29 cellular contexts compared by ENCODE assay signal in the genomic region with DNA sequence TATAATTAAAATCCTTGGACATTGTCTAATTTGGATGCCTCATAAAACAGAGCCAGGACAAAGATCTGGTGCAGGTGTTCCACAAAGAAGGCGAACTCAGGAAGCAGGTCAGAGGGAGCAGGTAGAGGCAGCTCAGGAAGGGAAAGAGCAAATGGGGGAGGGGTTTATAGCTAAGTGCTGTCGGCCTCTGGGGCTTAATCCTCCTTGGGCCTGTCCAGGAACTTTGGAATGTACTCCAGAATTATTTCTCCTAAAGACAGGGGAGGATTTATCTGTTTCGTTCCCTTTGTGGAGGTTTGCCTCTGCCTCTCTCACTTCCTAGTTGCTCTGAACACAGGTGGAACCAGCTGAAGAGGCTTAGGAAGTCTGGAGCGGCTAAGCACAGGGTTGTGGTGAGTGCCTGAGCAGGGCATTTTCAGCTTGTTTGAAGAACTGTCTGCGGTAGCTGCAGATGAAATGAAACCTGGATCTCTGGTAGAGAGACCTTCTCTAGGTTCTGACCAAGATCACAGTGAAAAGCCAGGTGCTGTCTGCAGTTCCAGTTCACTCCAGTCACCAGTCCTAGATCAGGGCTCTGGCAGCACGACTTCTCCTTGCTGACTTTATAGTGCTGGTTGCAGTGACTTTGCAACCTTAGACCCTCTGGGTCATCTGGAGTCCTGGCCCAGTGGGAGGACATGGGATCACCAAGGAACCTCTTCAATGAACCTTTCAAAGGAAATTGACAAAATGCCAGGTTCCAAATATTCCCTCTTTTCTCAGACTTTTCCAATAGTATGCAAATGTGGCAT.
DNase-seq lines count a peak whose midpoint lies in the region; ATAC-seq, FAIRE-seq and TF ChIP-seq lines count a peak whose summit lies in the region.
"Had no signal": no experiment of that assay in that cellular context is flagged by ENCODE, and none has a peak within 500 bp of the region (broad histone marks: within the 10 kb centered on the region; RNA-seq: fewer than 3 reads in every experiment).

No MANE protein-coding gene starts in this region.

- no peak for FAIRE-seq in HTR-8/SVneo (lab: Jason Lieb, UNC)
- FAIRE-seq: pancreas, RCC 7860 had no signal

- H4K20me1 ChIP-seq in HCT116 (ENCODE audit: insufficient read depth) = no peaks in the 10 kb centered on the region
- H4K20me1 ChIP-seq in PC-3 (ENCODE audit: low read length) = no peaks in the 10 kb centered on the region

- H3K27ac ChIP-seq in HCT116 (ENCODE audit: low read depth, low read length) (no peak overlapping the region), PC-3 (ENCODE audit: low read length) (no peak overlapping the region)
- H3K27ac ChIP-seq: epithelial cell of prostate, heart right ventricle, left ventricle myocardium inferior, pancreas, right lobe of liver, testis, uterus had no signal

- no peaks in the 10 kb centered on the region for H3F3A ChIP-seq in PC-3 (ENCODE audit: low read length, unreplicated experiment)

- BruUV-seq in HCT116 (replicated peaks; lab: Mats Ljungman, UMichigan) (no TSS peak), PC-3 (replicated peaks; lab: Mats Ljungman, UMichigan) (no TSS peak)

- H3K4me1 ChIP-seq in HCT116 (ENCODE audit: control insufficient read depth in 1 of 2, insufficient read depth in 2 of 2, low read length in 2 of 2) = no peaks in the 10 kb centered on the region
- no peaks in the 10 kb centered on the region for H3K4me1 ChIP-seq in PC-3 (ENCODE audit: insufficient read depth, low read length)
- H3K4me1 ChIP-seq: BE2C, heart right ventricle, left ventricle myocardium inferior, pancreas, right lobe of liver, testis, uterus had no signal

- H2AFZ ChIP-seq in HCT116 (ENCODE audit: low read depth, low read length, poor library complexity, severe bottlenecking) (no peak overlapping the region), PC-3 (ENCODE audit: low read length) (0 out of 2 replicates have a peak overlapping the region, but pooled peaks have one; percentile 50)

- no peak overlapping the region for H3K4me2 ChIP-seq in HCT116 (ENCODE audit: low read length)
- H3K4me2 ChIP-seq in PC-3 (ENCODE audit: low read length) = no peak overlapping the region

- ATAC-seq in HCT116 = 0 out of 2 replicates have a peak, but pooled peaks have one; percentile 20
- ATAC-seq in PC-3 = no peak
- ATAC-seq in HG03196 (IDR thresholded peaks at IDR 0.05; ENCODE audit: unreplicated experiment) = no peak
- ATAC-seq: activated CD4-positive, alpha-beta T cell treated with anti-CD3 and anti-CD28 coated beads for 36 hours; heart right ventricle; pancreas; right lobe of liver had no signal

- H3K79me2 ChIP-seq in HCT116 (ENCODE audit: insufficient read depth, low read length) (no peaks in the 10 kb centered on the region), PC-3 (ENCODE audit: low read length) (no peaks in the 10 kb centered on the region)

- POLR2A ChIA-PET in HCT116 (lab: Charles Lee) = no interaction called here
- POLR2A ChIA-PET in PC-3 (lab: Charles Lee; ENCODE audit: unreplicated experiment) = no interaction called here

- no peaks in the 10 kb centered on the region for H3K9me2 ChIP-seq in HCT116 (ENCODE audit: insufficient read depth)
- H3K9me2 ChIP-seq in PC-3 (replicated peaks; ENCODE audit: low read length) = no peaks in the 10 kb centered on the region

- H3K27me3 ChIP-seq in HCT116 (ENCODE audit: insufficient read depth, low read length) = no peaks in the 10 kb centered on the region
- H3K27me3 ChIP-seq in PC-3 (ENCODE audit: low read length) = no peaks in the 10 kb centered on the region
- H3K27me3 ChIP-seq: BE2C, heart right ventricle, pancreas, right lobe of liver, testis, uterus had no signal

- no peak for TF ChIP-seq RAD21 in HCT116 (IDR thresholded peaks at IDR 0.05; ENCODE audit: low read depth)

- TF ChIP-seq CTCF in HCT116 (IDR thresholded peaks at IDR 0.05 in 2 of 3, conservative IDR thresholded peaks at IDR 0.05 in 1 of 3; ENCODE audit: borderline replicate concordance in 1 of 3, insufficient read depth in 1 of 3, low read depth in 2 of 3, low read length in 2 of 3) (no peak), PC-3 (conservative IDR thresholded peaks at IDR 0.05; ENCODE audit: low read depth, low read length) (no peak)

- intact Hi-C loops in HCT116 (cut with micrococcal nuclease) (no loop called here), PC-3 (cut with micrococcal nuclease) (no loop called here)

- H3K36me3 ChIP-seq in HCT116 (ENCODE audit: control insufficient read depth in 1 of 2, insufficient read depth in 2 of 2, low read length in 2 of 2) = no peaks in the 10 kb centered on the region
- no peaks in the 10 kb centered on the region for H3K36me3 ChIP-seq in PC-3 (ENCODE audit: low read depth, low read length)
- H3K36me3 ChIP-seq: BE2C, heart right ventricle, left ventricle myocardium inferior, pancreas, right lobe of liver, uterus had no signal

- RAD21 ChIA-PET in HCT116 (lab: Charles Lee; ENCODE audit: low non-redundant PET in 1 of 2, low total read pairs in 2 of 2, uncharacterized antibody in 2 of 2, unreplicated experiment in 2 of 2) = no interaction called here

- H3K9me3 ChIP-seq in HCT116 (ENCODE audit: control insufficient read depth in 1 of 2, insufficient read depth in 1 of 2, low read depth in 1 of 2, low read length in 2 of 2) (no peaks in the 10 kb centered on the region), PC-3 (ENCODE audit: low read length) (no peaks in the 10 kb centered on the region)
- H3K9me3 ChIP-seq: BE2C, pancreas, right lobe of liver, testis, uterus had no signal

- CTCF ChIA-PET in HCT116 (lab: Charles Lee) = no interaction called here
- CTCF ChIA-PET in PC-3 (lab: Charles Lee) = no interaction called here

- DNase-seq in DMS153 treated with DMSO at 0.1 percent for 48 hours (lab: John Stamatoyannopoulos, UW; ENCODE audit: unreplicated experiment) (peak; percentile 26), HCT116 (ENCODE audit: low read depth, low spot score) (no peak), PC-3 (no peak), iPS-NIHi11 (ENCODE audit: low spot score) (peak; percentile 11), DMS79 (lab: John Stamatoyannopoulos, UW) (no peak), HTR-8/SVneo (ENCODE audit: insufficient read length, low spot score) (no peak)
- no peak for DNase-seq in activated CD4-positive, alpha-beta T cell treated with anti-CD3 and anti-CD28 coated beads for 48 hours
- DNase-seq: activated CD4-positive, alpha-beta T cell treated with anti-CD3 and anti-CD28 coated beads for 36 hours; activated CD8-positive, alpha-beta memory T cell treated with anti-CD3 and anti-CD28 coated beads for 24 hours; activated T-cell treated with anti-CD3 and anti-CD28 coated beads, Interleukin-2, amount 50 U/mL, for 1 hour; BE2C; DMS79 treated with DMSO at 0.1 percent for 48 hours; heart right ventricle; immature natural killer cell; KG1; left ventricle myocardium inferior; naive B cell; NCI-H1436; NCI-H2171 treated with DMSO at 0.1 percent for 48 hours; pancreas; right lobe of liver; stimulated activated CD4-positive, alpha-beta T cell treated with anti-CD3 and anti-CD28 coated beads, Interleukin-4, amount 100 ng/mL, for 4 hours; stimulated activated naive CD4-positive, alpha-beta T cell; T-helper 1 cell; testis; uterus had no signal

- H3K4me3 ChIP-seq in HCT116 (replicated peaks in 1 of 2; ENCODE audit: low read depth in 1 of 2, low read length in 2 of 2) = no peak overlapping the region
- H3K4me3 ChIP-seq in PC-3 (ENCODE audit: low read length) = no peak overlapping the region
- H3K4me3 ChIP-seq: heart right ventricle, left ventricle myocardium inferior, pancreas, right lobe of liver, testis, uterus had no signal

- H3K9ac ChIP-seq in HCT116 (ENCODE audit: low read length) (no peak overlapping the region), PC-3 (ENCODE audit: low read length) (no peak overlapping the region)

- no peak for TF ChIP-seq POLR2A in HCT116 (IDR thresholded peaks at IDR 0.05; ENCODE audit: borderline replicate concordance, extremely low read depth, insufficient read depth, insufficient read length)

TF ChIP-seq in HCT116, 20 proteins besides CTCF, POLR2A, EP300 and RAD21:
- TF ChIP-seq TCF7L2 (IDR thresholded peaks at IDR 0.05; ENCODE audit: borderline replicate concordance, extremely low read depth, insufficient read depth, insufficient read length) = no peak
- no peak for TF ChIP-seq EZH2 (IDR thresholded peaks at IDR 0.05)
- TF ChIP-seq CBX3 (IDR thresholded peaks at IDR 0.05; ENCODE audit: low read depth) = no peak
- no peak for TF ChIP-seq ZNF274 (IDR thresholded peaks at IDR 0.05; ENCODE audit: low read depth, low read length)
- TF ChIP-seq JUND (IDR thresholded peaks at IDR 0.05) = no peak
- no peak for TF ChIP-seq CEBPB (IDR thresholded peaks at IDR 0.05; ENCODE audit: low read depth)
- TF ChIP-seq EGR1 (IDR thresholded peaks at IDR 0.05; ENCODE audit: low read depth) = no peak
- TF ChIP-seq REST (IDR thresholded peaks at IDR 0.05; ENCODE audit: low read depth) = no peak
- TF ChIP-seq YY1 (IDR thresholded peaks at IDR 0.05; ENCODE audit: extremely low read depth, insufficient replicate concordance, low read depth, low read length) = no peak
- TF ChIP-seq ZFX (IDR thresholded peaks at IDR 0.05) = no peak

Comparison
In these comparisons a context has a peak if more than half of its experiments do, and no peak if none do; other contexts are left out.
1. DNase-seq: peak in DMS153 treated with DMSO at 0.1 percent for 48 hours (single experiment) and iPS-NIHi11 (single experiment); none in HCT116 (single experiment), PC-3 (single experiment), DMS79 (single experiment), HTR-8/SVneo (single experiment) and activated CD4-positive, alpha-beta T cell treated with anti-CD3 and anti-CD28 coated beads for 48 hours (single experiment).